In genomic region chr20:50191065-50191565, GRCh38 we compare ENCODE assay signal across 1 cellular context.
TF ChIP-seq lines count a peak whose summit lies in the region.

No MANE protein-coding gene starts in this region.

TF ChIP-seq in GM23338, 12 proteins besides CTCF, POLR2A, EP300 and RAD21 (continued from another document):
- TF ChIP-seq ZNF462 (CRISPR knock-in tag; IDR thresholded peaks at IDR 0.05) (no peak), ZNF114 (CRISPR knock-in tag; IDR thresholded peaks at IDR 0.05) (no peak), NANOG (IDR thresholded peaks at IDR 0.05; ENCODE audit: borderline replicate concordance) (no peak), STAT1 (IDR thresholded peaks at IDR 0.05; ENCODE audit: unreplicated experiment) (no peak)
- TF ChIP-seq, protein P1, sequence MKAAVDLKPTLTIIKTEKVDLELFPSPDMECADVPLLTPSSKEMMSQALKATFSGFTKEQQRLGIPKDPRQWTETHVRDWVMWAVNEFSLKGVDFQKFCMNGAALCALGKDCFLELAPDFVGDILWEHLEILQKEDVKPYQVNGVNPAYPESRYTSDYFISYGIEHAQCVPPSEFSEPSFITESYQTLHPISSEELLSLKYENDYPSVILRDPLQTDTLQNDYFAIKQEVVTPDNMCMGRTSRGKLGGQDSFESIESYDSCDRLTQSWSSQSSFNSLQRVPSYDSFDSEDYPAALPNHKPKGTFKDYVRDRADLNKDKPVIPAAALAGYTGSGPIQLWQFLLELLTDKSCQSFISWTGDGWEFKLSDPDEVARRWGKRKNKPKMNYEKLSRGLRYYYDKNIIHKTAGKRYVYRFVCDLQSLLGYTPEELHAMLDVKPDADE (IDR thresholded peaks at IDR 0.05), result no peak
